12 cellular contexts compared by ENCODE assay signal in the genomic region with DNA sequence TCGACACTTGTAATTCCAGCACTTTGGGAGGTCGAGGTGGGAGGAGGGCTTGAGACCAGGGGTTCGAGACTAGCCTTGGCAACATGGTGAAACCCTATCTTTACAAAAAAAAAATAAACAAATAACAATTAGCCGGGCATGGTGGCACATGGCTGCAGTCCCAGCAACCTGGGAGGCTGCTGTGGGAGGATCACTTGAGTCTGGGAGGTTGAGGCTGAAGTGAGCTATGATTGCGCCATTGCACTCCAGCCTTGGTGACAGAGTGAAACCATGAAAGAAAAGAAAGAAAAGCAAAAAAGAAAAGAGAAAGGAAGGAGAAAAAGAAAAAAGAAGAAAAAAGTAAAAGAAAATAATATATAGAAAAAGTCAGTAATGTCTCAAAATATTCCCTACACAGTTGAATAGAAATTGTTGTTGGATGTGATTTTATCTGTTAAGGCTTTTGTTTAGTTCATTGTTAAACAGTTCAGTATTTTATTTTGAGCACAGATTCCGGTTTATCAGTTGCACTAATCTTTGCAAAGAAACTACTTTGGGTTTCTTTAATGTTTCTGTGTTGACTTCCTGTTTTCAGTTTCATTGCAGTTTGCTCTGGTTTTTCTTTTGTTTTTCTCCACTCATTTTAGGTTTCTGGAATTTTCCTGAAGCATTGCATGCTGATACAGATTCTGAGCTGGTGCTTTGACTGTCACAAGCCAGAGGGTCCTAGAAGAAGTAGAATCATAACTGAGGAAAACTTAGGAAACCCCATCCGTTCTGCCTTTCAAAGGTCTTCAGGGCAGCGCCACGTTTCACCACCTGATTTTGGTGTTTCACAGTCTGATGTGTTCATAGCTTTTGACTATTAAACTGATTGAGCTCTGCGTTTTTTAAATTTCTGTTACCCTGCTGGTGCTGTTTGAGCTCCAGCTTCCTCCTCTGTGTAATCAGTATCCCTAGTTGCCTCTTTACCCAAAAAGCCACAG.
DNase-seq lines count a peak whose midpoint lies in the region; ATAC-seq and TF ChIP-seq lines count a peak whose summit lies in the region.
"Had no signal": no experiment of that assay in that cellular context is flagged by ENCODE, and none has a peak within 500 bp of the region (broad histone marks: within the 10 kb centered on the region; RNA-seq: fewer than 3 reads in every experiment).

No MANE protein-coding gene starts in this region.

- H3K9me3 ChIP-seq in neutrophil (no peaks in the 10 kb centered on the region), esophagus muscularis mucosa (no peaks in the 10 kb centered on the region)

- no peaks in the 10 kb centered on the region for H3K27me3 Mint-ChIP-seq in T-helper 1 cell treated with Interleukin-12 subunit alpha and Interleukin-12 subunit beta and Interleukin-4 antibody, amounts not matched to agents 30 μg/mL and 1 μg/mL, for 36 hours (ENCODE audit: low read depth)
- H3K27me3 Mint-ChIP-seq in T-helper 2 cell treated with Interferon-gamma antibody and Interleukin-4, amounts not matched to agents 5 μg/mL and 100 μg/mL, for 36 hours (ENCODE audit: low read depth) = no peaks in the 10 kb centered on the region

- DNase-seq in T-helper 1 cell (no peak), posterior vena cava (ENCODE audit: low spot score) (no peak), esophagus muscularis mucosa (ENCODE audit: extremely low spot score) (no peak)
- DNase-seq in T-helper 2 cell treated with Interferon-gamma antibody and Interleukin-4, amounts not matched to agents 5 μg/mL and 100 μg/mL, for 36 hours (ENCODE audit: low spot score) = no peak
- DNase-seq: KG1, NCI-H345, nephron progenitor cell had no signal

- ATAC-seq in HG02642 (IDR thresholded peaks at IDR 0.05; ENCODE audit: poor library complexity, unreplicated experiment) = peak; percentile 76
- no peak for ATAC-seq in GM21529 (IDR thresholded peaks at IDR 0.05; ENCODE audit: unreplicated experiment)
- ATAC-seq: esophagus mucosa had no signal

- peak overlapping the region; percentile 77 for H3K4me3 Mint-ChIP-seq in T-helper 1 cell treated with Interleukin-12 subunit alpha and Interleukin-12 subunit beta and Interleukin-4 antibody, amounts not matched to agents 30 μg/mL and 1 μg/mL, for 36 hours
- peak overlapping the region; percentile 81 for H3K4me3 Mint-ChIP-seq in T-helper 2 cell treated with Interferon-gamma antibody and Interleukin-4, amounts not matched to agents 5 μg/mL and 100 μg/mL, for 36 hours
- H3K4me3 Mint-ChIP-seq: nephron progenitor cell had no signal

- TF ChIP-seq CTCF in neutrophil (IDR thresholded peaks at IDR 0.05) (no peak), esophagus muscularis mucosa (IDR thresholded peaks at IDR 0.05) (no peak)

- peak overlapping the region in 1 of 2 experiments; percentile 17 for H3K4me3 ChIP-seq in neutrophil (ENCODE audit: low read depth in 1 of 2, low read length in 1 of 2)
- H3K4me3 ChIP-seq in esophagus muscularis mucosa = no peak overlapping the region

- intact Hi-C loops in posterior vena cava (cut with DNase I) = no loop called here
- intact Hi-C loops in esophagus muscularis mucosa (cut with DNase I) = no loop called here

- H3K27ac Mint-ChIP-seq in T-helper 1 cell treated with Interleukin-12 subunit alpha and Interleukin-12 subunit beta and Interleukin-4 antibody, amounts not matched to agents 30 μg/mL and 1 μg/mL, for 36 hours = peak overlapping the region; percentile 87
- peak overlapping the region; percentile 92 for H3K27ac Mint-ChIP-seq in T-helper 2 cell treated with Interferon-gamma antibody and Interleukin-4, amounts not matched to agents 5 μg/mL and 100 μg/mL, for 36 hours
- H3K27ac Mint-ChIP-seq: nephron progenitor cell had no signal

- TF ChIP-seq POLR2A in esophagus muscularis mucosa (IDR thresholded peaks at IDR 0.05; ENCODE audit: low read depth) = no peak

- WGBS in esophagus muscularis mucosa = no CpG with 5 or more reads among the region's 10 CpGs

- H3K4me1 ChIP-seq in neutrophil (ENCODE audit: control insufficient read depth in 1 of 2, insufficient read depth in 1 of 2, low read depth in 1 of 2, low read length in 1 of 2) (peaks cover 0 to 21% of the 10 kb centered on the region in 2 experiments), esophagus muscularis mucosa (peaks cover 0 to 10% (median 0%) of the 10 kb centered on the region in 4 donors)

- H3K36me3 ChIP-seq in neutrophil = no peaks in the 10 kb centered on the region
- no peaks in the 10 kb centered on the region for H3K36me3 ChIP-seq in esophagus muscularis mucosa

- no peaks in the 10 kb centered on the region for H3K27me3 ChIP-seq in neutrophil
- H3K27me3 ChIP-seq in esophagus muscularis mucosa = no peaks in the 10 kb centered on the region

- no peak for TF ChIP-seq EP300 in esophagus muscularis mucosa (IDR thresholded peaks at IDR 0.05)

- H3K27ac ChIP-seq in neutrophil = peak overlapping the region; percentile 79
- no peak overlapping the region for H3K27ac ChIP-seq in esophagus muscularis mucosa (replicated peaks in 1 of 4)

- H3K36me3 Mint-ChIP-seq in T-helper 1 cell treated with Interleukin-12 subunit alpha and Interleukin-12 subunit beta and Interleukin-4 antibody, amounts not matched to agents 30 μg/mL and 1 μg/mL, for 36 hours (ENCODE audit: low read depth) = peaks cover 27% of the 10 kb centered on the region
- peaks cover 50% of the 10 kb centered on the region for H3K36me3 Mint-ChIP-seq in T-helper 2 cell treated with Interferon-gamma antibody and Interleukin-4, amounts not matched to agents 5 μg/mL and 100 μg/mL, for 36 hours (ENCODE audit: low read depth)

- H3K4me1 Mint-ChIP-seq in T-helper 1 cell treated with Interleukin-12 subunit alpha and Interleukin-12 subunit beta and Interleukin-4 antibody, amounts not matched to agents 30 μg/mL and 1 μg/mL, for 36 hours (ENCODE audit: low read depth) = peaks cover 44% of the 10 kb centered on the region
- H3K4me1 Mint-ChIP-seq in T-helper 2 cell treated with Interferon-gamma antibody and Interleukin-4, amounts not matched to agents 5 μg/mL and 100 μg/mL, for 36 hours (ENCODE audit: low read depth) = peaks cover 38% of the 10 kb centered on the region
- H3K4me1 Mint-ChIP-seq: nephron progenitor cell had no signal

- no peaks in the 10 kb centered on the region for H3K9me3 Mint-ChIP-seq in T-helper 1 cell treated with Interleukin-12 subunit alpha and Interleukin-12 subunit beta and Interleukin-4 antibody, amounts not matched to agents 30 μg/mL and 1 μg/mL, for 36 hours
- H3K9me3 Mint-ChIP-seq in T-helper 2 cell treated with Interferon-gamma antibody and Interleukin-4, amounts not matched to agents 5 μg/mL and 100 μg/mL, for 36 hours = no peaks in the 10 kb centered on the region
- H3K9me3 Mint-ChIP-seq: nephron progenitor cell had no signal
